ENCODE assay signal across 1 cellular context in the genomic region with DNA sequence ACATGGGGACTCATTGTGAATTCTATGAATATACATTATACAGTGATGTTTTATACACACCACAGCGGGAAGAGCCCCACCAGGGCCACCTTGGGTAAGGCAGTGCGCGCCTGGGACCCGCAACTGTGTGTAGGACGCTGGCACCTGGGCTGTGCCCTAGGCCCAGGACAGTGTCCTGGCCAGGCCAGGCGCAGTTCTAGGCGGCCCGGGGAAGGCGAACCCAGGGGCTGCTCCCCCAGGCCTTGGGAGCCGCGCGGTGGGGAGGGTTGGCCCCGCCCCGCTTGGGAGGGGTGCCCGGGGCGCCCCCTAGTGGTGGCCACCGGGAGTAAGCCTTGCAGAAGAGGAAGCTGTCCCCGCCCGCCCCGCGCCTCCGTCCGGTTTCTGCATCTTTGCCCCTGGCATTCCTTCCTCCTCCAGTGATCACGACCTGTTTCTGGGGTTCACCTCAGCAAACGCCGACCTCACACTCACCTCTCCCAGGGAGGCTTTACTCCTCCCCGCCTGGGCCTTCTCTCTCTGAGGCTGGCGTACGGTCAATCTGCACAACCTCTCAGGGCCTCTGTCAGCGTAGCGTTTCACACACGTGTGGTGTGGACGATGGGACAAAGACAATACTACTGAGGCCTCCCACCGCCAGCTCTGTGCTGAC.
TF ChIP-seq lines count a peak whose summit lies in the region.

No MANE protein-coding gene starts in this region.

TF ChIP-seq in HepG2, 621 proteins besides CTCF, POLR2A, EP300 and RAD21 (continued from another document and continues in another):
- no peak for TF ChIP-seq THAP8 (CRISPR knock-in tag; IDR thresholded peaks at IDR 0.05; ENCODE audit: borderline replicate concordance)
- TF ChIP-seq MBD4 (IDR thresholded peaks at IDR 0.05; ENCODE audit: borderline replicate concordance, low read length) = no peak
- no peak for TF ChIP-seq KMT2B (CRISPR knock-in tag; IDR thresholded peaks at IDR 0.05)
- TF ChIP-seq ZNF772 (CRISPR knock-in tag; IDR thresholded peaks at IDR 0.05) = 0 out of 2 replicates have a peak, but pooled peaks have one; percentile 39
- TF ChIP-seq ZNF607 (CRISPR knock-in tag; IDR thresholded peaks at IDR 0.05; ENCODE audit: borderline replicate concordance) = no peak; the same call in 1 of the 2 replicates
- TF ChIP-seq YY1 (IDR thresholded peaks at IDR 0.05; ENCODE audit: insufficient read depth, insufficient replicate concordance, low read depth, low read length) = peak; percentile 48
- peak; percentile 90; the same call in 1 of the 2 replicates for TF ChIP-seq KLF12 (CRISPR knock-in tag; IDR thresholded peaks at IDR 0.05; ENCODE audit: borderline replicate concordance)
- TF ChIP-seq KLF9 (CRISPR knock-in tag; IDR thresholded peaks at IDR 0.05; ENCODE audit: low read depth) = no peak
- TF ChIP-seq, protein P1, sequence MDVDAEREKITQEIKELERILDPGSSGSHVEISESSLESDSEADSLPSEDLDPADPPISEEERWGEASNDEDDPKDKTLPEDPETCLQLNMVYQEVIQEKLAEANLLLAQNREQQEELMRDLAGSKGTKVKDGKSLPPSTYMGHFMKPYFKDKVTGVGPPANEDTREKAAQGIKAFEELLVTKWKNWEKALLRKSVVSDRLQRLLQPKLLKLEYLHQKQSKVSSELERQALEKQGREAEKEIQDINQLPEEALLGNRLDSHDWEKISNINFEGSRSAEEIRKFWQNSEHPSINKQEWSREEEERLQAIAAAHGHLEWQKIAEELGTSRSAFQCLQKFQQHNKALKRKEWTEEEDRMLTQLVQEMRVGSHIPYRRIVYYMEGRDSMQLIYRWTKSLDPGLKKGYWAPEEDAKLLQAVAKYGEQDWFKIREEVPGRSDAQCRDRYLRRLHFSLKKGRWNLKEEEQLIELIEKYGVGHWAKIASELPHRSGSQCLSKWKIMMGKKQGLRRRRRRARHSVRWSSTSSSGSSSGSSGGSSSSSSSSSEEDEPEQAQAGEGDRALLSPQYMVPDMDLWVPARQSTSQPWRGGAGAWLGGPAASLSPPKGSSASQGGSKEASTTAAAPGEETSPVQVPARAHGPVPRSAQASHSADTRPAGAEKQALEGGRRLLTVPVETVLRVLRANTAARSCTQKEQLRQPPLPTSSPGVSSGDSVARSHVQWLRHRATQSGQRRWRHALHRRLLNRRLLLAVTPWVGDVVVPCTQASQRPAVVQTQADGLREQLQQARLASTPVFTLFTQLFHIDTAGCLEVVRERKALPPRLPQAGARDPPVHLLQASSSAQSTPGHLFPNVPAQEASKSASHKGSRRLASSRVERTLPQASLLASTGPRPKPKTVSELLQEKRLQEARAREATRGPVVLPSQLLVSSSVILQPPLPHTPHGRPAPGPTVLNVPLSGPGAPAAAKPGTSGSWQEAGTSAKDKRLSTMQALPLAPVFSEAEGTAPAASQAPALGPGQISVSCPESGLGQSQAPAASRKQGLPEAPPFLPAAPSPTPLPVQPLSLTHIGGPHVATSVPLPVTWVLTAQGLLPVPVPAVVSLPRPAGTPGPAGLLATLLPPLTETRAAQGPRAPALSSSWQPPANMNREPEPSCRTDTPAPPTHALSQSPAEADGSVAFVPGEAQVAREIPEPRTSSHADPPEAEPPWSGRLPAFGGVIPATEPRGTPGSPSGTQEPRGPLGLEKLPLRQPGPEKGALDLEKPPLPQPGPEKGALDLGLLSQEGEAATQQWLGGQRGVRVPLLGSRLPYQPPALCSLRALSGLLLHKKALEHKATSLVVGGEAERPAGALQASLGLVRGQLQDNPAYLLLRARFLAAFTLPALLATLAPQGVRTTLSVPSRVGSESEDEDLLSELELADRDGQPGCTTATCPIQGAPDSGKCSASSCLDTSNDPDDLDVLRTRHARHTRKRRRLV (CRISPR knock-in tag; IDR thresholded peaks at IDR 0.05) = peak; percentile 71; the same call in 1 of the 2 replicates
- TF ChIP-seq JUN (CRISPR knock-in tag; IDR thresholded peaks at IDR 0.05) = no peak
- TF ChIP-seq ZNF83 (CRISPR knock-in tag; IDR thresholded peaks at IDR 0.05; ENCODE audit: borderline replicate concordance) = no peak
- TF ChIP-seq KAT8 (CRISPR knock-in tag; IDR thresholded peaks at IDR 0.05) = peak; percentile 81
- TF ChIP-seq ELF1 (CRISPR knock-in tag; IDR thresholded peaks at IDR 0.05) = peak; percentile 50
- TF ChIP-seq NFE2L2 (IDR thresholded peaks at IDR 0.05; ENCODE audit: low read length) = no peak
- TF ChIP-seq, protein P2, sequence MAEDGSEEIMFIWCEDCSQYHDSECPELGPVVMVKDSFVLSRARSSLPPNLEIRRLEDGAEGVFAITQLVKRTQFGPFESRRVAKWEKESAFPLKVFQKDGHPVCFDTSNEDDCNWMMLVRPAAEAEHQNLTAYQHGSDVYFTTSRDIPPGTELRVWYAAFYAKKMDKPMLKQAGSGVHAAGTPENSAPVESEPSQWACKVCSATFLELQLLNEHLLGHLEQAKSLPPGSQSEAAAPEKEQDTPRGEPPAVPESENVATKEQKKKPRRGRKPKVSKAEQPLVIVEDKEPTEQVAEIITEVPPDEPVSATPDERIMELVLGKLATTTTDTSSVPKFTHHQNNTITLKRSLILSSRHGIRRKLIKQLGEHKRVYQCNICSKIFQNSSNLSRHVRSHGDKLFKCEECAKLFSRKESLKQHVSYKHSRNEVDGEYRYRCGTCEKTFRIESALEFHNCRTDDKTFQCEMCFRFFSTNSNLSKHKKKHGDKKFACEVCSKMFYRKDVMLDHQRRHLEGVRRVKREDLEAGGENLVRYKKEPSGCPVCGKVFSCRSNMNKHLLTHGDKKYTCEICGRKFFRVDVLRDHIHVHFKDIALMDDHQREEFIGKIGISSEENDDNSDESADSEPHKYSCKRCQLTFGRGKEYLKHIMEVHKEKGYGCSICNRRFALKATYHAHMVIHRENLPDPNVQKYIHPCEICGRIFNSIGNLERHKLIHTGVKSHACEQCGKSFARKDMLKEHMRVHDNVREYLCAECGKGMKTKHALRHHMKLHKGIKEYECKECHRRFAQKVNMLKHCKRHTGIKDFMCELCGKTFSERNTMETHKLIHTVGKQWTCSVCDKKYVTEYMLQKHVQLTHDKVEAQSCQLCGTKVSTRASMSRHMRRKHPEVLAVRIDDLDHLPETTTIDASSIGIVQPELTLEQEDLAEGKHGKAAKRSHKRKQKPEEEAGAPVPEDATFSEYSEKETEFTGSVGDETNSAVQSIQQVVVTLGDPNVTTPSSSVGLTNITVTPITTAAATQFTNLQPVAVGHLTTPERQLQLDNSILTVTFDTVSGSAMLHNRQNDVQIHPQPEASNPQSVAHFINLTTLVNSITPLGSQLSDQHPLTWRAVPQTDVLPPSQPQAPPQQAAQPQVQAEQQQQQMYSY (CRISPR knock-in tag; IDR thresholded peaks at IDR 0.05) = no peak
- TF ChIP-seq AGO1 (IDR thresholded peaks at IDR 0.05; ENCODE audit: low read depth, low read length, poor library complexity, severe bottlenecking) = peak; percentile 98
- TF ChIP-seq ADNP (CRISPR knock-in tag; IDR thresholded peaks at IDR 0.05) = no peak
- TF ChIP-seq TEAD2 (CRISPR knock-in tag; IDR thresholded peaks at IDR 0.05) = no peak
- TF ChIP-seq ZNF34 (CRISPR knock-in tag; IDR thresholded peaks at IDR 0.05; ENCODE audit: borderline replicate concordance) = no peak
- TF ChIP-seq TERF1 (CRISPR knock-in tag; IDR thresholded peaks at IDR 0.05) = no peak
- TF ChIP-seq ZNF670 (CRISPR knock-in tag; IDR thresholded peaks at IDR 0.05; ENCODE audit: borderline replicate concordance) = no peak
- TF ChIP-seq ZIK1 (CRISPR knock-in tag; IDR thresholded peaks at IDR 0.05; ENCODE audit: borderline replicate concordance, low read depth) = peak; percentile 37; the same call in 1 of the 2 replicates
- TF ChIP-seq ZNF605 (CRISPR knock-in tag; IDR thresholded peaks at IDR 0.05) = peak; percentile 58; the same call in 1 of the 2 replicates
- TF ChIP-seq ZNF160 (CRISPR knock-in tag; IDR thresholded peaks at IDR 0.05) = peak; percentile 84; the same call in 1 of the 2 replicates
- TF ChIP-seq, protein P3, sequence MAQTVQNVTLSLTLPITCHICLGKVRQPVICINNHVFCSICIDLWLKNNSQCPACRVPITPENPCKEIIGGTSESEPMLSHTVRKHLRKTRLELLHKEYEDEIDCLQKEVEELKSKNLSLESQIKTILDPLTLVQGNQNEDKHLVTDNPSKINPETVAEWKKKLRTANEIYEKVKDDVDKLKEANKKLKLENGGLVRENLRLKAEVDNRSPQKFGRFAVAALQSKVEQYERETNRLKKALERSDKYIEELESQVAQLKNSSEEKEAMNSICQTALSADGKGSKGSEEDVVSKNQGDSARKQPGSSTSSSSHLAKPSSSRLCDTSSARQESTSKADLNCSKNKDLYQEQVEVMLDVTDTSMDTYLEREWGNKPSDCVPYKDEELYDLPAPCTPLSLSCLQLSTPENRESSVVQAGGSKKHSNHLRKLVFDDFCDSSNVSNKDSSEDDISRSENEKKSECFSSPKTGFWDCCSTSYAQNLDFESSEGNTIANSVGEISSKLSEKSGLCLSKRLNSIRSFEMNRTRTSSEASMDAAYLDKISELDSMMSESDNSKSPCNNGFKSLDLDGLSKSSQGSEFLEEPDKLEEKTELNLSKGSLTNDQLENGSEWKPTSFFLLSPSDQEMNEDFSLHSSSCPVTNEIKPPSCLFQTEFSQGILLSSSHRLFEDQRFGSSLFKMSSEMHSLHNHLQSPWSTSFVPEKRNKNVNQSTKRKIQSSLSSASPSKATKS (CRISPR knock-in tag; IDR thresholded peaks at IDR 0.05) = no peak
- TF ChIP-seq ZBTB4 (CRISPR knock-in tag; IDR thresholded peaks at IDR 0.05; ENCODE audit: borderline replicate concordance) = no peak
- TF ChIP-seq, protein P4, sequence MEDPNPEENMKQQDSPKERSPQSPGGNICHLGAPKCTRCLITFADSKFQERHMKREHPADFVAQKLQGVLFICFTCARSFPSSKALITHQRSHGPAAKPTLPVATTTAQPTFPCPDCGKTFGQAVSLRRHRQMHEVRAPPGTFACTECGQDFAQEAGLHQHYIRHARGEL (CRISPR knock-in tag; IDR thresholded peaks at IDR 0.05) = no peak
- TF ChIP-seq ZNF143 (CRISPR knock-in tag; IDR thresholded peaks at IDR 0.05) = peak; percentile 25; the same call in 1 of the 2 replicates
- TF ChIP-seq ZNF770 (CRISPR knock-in tag; IDR thresholded peaks at IDR 0.05) = peak; percentile 39; the same call in 1 of the 2 replicates
- 0 out of 2 replicates have a peak, but pooled peaks have one; percentile 18 for TF ChIP-seq PHF8 (CRISPR knock-in tag; IDR thresholded peaks at IDR 0.05)
- TF ChIP-seq MYC (CRISPR knock-in tag; IDR thresholded peaks at IDR 0.05; ENCODE audit: borderline replicate concordance) = peak; percentile 74
- no peak for TF ChIP-seq MBNL3 (CRISPR knock-in tag; conservative IDR thresholded peaks at IDR 0.05)
- TF ChIP-seq ZNF451 (CRISPR knock-in tag; IDR thresholded peaks at IDR 0.05) = 0 out of 2 replicates have a peak, but pooled peaks have one; percentile 28
- no peak for TF ChIP-seq ZBTB2 (CRISPR knock-in tag; IDR thresholded peaks at IDR 0.05; ENCODE audit: low read depth)
- TF ChIP-seq ZNF225 (CRISPR knock-in tag; IDR thresholded peaks at IDR 0.05) = no peak
- TF ChIP-seq IKZF1 (IDR thresholded peaks at IDR 0.05) = no peak
